In the genomic region with DNA sequence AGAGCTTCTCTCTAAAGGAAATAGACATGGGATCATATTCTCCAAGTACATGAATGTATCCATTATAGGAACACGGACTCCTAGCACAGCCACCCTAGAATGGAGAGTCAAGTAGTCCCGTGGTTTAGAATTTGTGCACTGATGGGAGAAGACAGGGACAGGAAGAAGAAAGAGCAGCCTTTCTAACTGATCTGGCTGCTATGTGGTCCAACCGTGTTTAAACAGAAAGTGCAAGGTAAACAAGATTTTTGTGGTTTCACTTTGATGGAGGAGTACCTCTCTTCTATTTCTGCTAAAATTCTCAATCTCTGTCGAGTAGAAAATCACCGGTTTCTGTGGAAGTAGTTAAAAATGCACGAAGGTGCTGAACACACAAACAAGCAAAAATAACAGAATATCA, we compare ENCODE assay signal across 8 cellular contexts.
A peak's percentile ranks its signal among the peaks of the same experiment; 100 is the strongest.
DNase-seq lines count a peak whose midpoint lies in the region; ATAC-seq and TF ChIP-seq lines count a peak whose summit lies in the region.

No MANE protein-coding gene starts in this region.

- no peak overlapping the region for H2AFZ ChIP-seq in hepatocyte

- peak overlapping the region; percentile 81 for H3K27ac Mint-ChIP-seq in activated T-helper 2 cell treated with anti-CD3 and anti-CD28 coated beads, Interferon-gamma antibody, Interleukin-2, Interleukin-4, amounts not matched to agents 10 μg/mL and 5 μg/mL and 100 μg/mL, durations not matched to agents 14 hours and 24 hours and 36 hours

- peak overlapping the region; percentile 66 for H3K4me3 Mint-ChIP-seq in activated T-helper 2 cell treated with anti-CD3 and anti-CD28 coated beads, Interferon-gamma antibody, Interleukin-2, Interleukin-4, amounts not matched to agents 10 μg/mL and 5 μg/mL and 100 μg/mL, durations not matched to agents 14 hours and 24 hours and 36 hours (ENCODE audit: low read depth)

- no peak overlapping the region for H3K4me3 ChIP-seq in hepatocyte
- H3K4me3 ChIP-seq in esophagus squamous epithelium, result peak overlapping the region in 1 of 4 donors; percentile 41

- WGBS in hepatocyte (ENCODE audit: low lambda C conversion rate, missing lambda C conversion rate), result 73% methylated on average over 6 of the region's 6 CpGs
- WGBS in esophagus squamous epithelium, 2 donors, result 35 to 43% methylated on average over 6 of the region's 6 CpGs

- TF ChIP-seq POLR2A in esophagus squamous epithelium (IDR thresholded peaks at IDR 0.05), result no peak

- intact Hi-C loops in activated T-helper 2 cell treated with anti-CD3 and anti-CD28 coated beads, Interferon-gamma antibody, Interleukin-2, Interleukin-4, amounts not matched to agents 10 μg/mL and 5 μg/mL and 100 μg/mL, durations not matched to agents 14 hours and 24 hours and 36 hours (cut with micrococcal nuclease), result loop anchor here (2.0 to 10.0 kb wide), 3 partner anchors 46 to 169 kb away; no protein-coding TSS in a partner anchor
- intact Hi-C loops in esophagus squamous epithelium (cut with DNase I), result no loop called here

- no peaks in the 10 kb centered on the region for H3K36me3 Mint-ChIP-seq in activated T-helper 2 cell treated with anti-CD3 and anti-CD28 coated beads, Interferon-gamma antibody, Interleukin-2, Interleukin-4, amounts not matched to agents 10 μg/mL and 5 μg/mL and 100 μg/mL, durations not matched to agents 14 hours and 24 hours and 36 hours (ENCODE audit: low read depth)

- H3K36me3 ChIP-seq in hepatocyte (replicated peaks; ENCODE audit: insufficient read depth, low read depth) (no peaks in the 10 kb centered on the region), esophagus squamous epithelium (no peaks in the 10 kb centered on the region)

- DNase-seq in ELR (ENCODE audit: low read depth) (peak; percentile 39), hepatocyte (ENCODE audit: low spot score) (no peak), NCI-H1694 (lab: John Stamatoyannopoulos, UW) (no peak), esophagus squamous epithelium (lab: John Stamatoyannopoulos, UW) (no peak), hippocampal formation (lab: John Stamatoyannopoulos, UW) (no peak)
- peak; percentile 26 for DNase-seq in activated T-helper 2 cell treated with anti-CD3 and anti-CD28 coated beads, Interferon-gamma antibody, Interleukin-2, Interleukin-4, amounts not matched to agents 10 μg/mL and 5 μg/mL and 100 μg/mL, durations not matched to agents 14 hours and 24 hours and 36 hours (ENCODE audit: low spot score)

- H3K27me3 ChIP-seq in hepatocyte (no peaks in the 10 kb centered on the region), esophagus squamous epithelium (no peaks in the 10 kb centered on the region)

- ATAC-seq in GM19324 (IDR thresholded peaks at IDR 0.05; ENCODE audit: low FRiP score, unreplicated experiment) (peak; percentile 94), HG03175 (IDR thresholded peaks at IDR 0.05; ENCODE audit: unreplicated experiment) (peak; percentile 97)

- no peaks in the 10 kb centered on the region for H3K27me3 Mint-ChIP-seq in activated T-helper 2 cell treated with anti-CD3 and anti-CD28 coated beads, Interferon-gamma antibody, Interleukin-2, Interleukin-4, amounts not matched to agents 10 μg/mL and 5 μg/mL and 100 μg/mL, durations not matched to agents 14 hours and 24 hours and 36 hours (ENCODE audit: low read depth)

- no peaks in the 10 kb centered on the region for H3K79me2 ChIP-seq in hepatocyte

- H3K4me1 ChIP-seq in hepatocyte (ENCODE audit: insufficient read depth) (no peaks in the 10 kb centered on the region), esophagus squamous epithelium (no peaks in the 10 kb centered on the region)

- no peaks in the 10 kb centered on the region for H3K9me2 ChIP-seq in hepatocyte (replicated peaks; ENCODE audit: insufficient read depth)

- no peak overlapping the region for H3K27ac ChIP-seq in hepatocyte
- H3K27ac ChIP-seq in esophagus squamous epithelium, result no peak overlapping the region

- peaks cover 20% of the 10 kb centered on the region for H3K4me1 Mint-ChIP-seq in activated T-helper 2 cell treated with anti-CD3 and anti-CD28 coated beads, Interferon-gamma antibody, Interleukin-2, Interleukin-4, amounts not matched to agents 10 μg/mL and 5 μg/mL and 100 μg/mL, durations not matched to agents 14 hours and 24 hours and 36 hours (ENCODE audit: low read depth)

- H3K9me3 ChIP-seq in hepatocyte (ENCODE audit: low read depth), result no peaks in the 10 kb centered on the region
- no peaks in the 10 kb centered on the region for H3K9me3 ChIP-seq in esophagus squamous epithelium

- TF ChIP-seq CTCF in hepatocyte (IDR thresholded peaks at IDR 0.05; ENCODE audit: poor library complexity) (no peak), esophagus squamous epithelium (IDR thresholded peaks at IDR 0.05) (no peak)

- no peaks in the 10 kb centered on the region for H4K20me1 ChIP-seq in hepatocyte (ENCODE audit: insufficient read depth, poor library complexity, severe bottlenecking)

- H3K9me3 Mint-ChIP-seq in activated T-helper 2 cell treated with anti-CD3 and anti-CD28 coated beads, Interferon-gamma antibody, Interleukin-2, Interleukin-4, amounts not matched to agents 10 μg/mL and 5 μg/mL and 100 μg/mL, durations not matched to agents 14 hours and 24 hours and 36 hours, result no peaks in the 10 kb centered on the region

- no peak overlapping the region for H3K4me2 ChIP-seq in hepatocyte

Comparison
In these comparisons a context has a peak if more than half of its experiments do, and no peak if none do; other contexts are left out.
1. DNase-seq: peak in ELR (single experiment) and activated T-helper 2 cell treated with anti-CD3 and anti-CD28 coated beads, Interferon-gamma antibody, Interleukin-2, Interleukin-4, amounts not matched to agents 10 μg/mL and 5 μg/mL and 100 μg/mL, durations not matched to agents 14 hours and 24 hours and 36 hours (single experiment); none in hepatocyte (single experiment), NCI-H1694 (single experiment), esophagus squamous epithelium (single experiment) and hippocampal formation (0 of 2).